9 cellular contexts compared by ENCODE assay signal in the genomic region with DNA sequence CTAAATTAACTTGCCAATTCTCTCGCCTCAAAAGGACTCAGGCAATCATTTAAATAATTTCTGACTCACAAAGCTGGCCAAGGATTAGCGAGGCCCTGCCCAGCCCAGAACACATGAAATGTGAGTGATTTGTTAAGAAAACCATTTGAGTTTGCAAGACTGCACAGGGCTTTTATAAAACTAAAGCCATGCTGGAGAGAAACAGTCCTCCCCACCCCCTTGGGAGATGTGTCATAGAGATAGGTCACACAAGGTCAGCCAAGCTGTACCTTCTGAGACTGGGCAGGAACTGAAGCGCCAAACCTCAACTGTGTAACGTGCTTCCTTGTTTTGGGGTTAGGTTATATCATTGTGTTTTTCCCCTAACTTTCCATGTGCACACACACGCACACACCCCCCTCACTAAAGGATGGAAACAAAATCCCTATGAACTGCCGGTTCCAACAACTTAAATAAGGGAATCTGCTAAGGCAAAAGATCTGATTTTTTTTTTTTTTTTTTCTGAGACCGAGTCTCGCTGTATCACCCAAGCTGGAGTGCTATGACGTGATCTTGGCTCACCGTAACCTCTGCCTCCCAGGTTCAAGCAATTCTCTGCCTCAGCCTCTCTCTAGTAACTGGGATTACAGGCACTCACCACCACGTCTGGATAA. TPM values are rescaled to one million over a fixed set of nuclear protein-coding genes. Genes with fewer than 3 reads are reported as not detected.
DNase-seq lines count a peak whose midpoint lies in the region; ATAC-seq and TF ChIP-seq lines count a peak whose summit lies in the region.
"Had no signal": no experiment of that assay in that cellular context is flagged by ENCODE, and none has a peak within 500 bp of the region (broad histone marks: within the 10 kb centered on the region; RNA-seq: fewer than 3 reads in every experiment).

No MANE protein-coding gene starts in this region.

- DNase-seq in activated T-cell treated with anti-CD3 and anti-CD28 coated beads, Interleukin-2, amount 50 U/mL, for 72 hours = peak; percentile 7 to 29
- no peak for DNase-seq in activated T-cell treated with anti-CD3 and anti-CD28 coated beads, Interleukin-2, amount 50 U/mL, for 1 hour
- DNase-seq in non-pigmented ciliary epithelial cell (ENCODE audit: low read depth) (peak; percentile 41), NCI-H128 (lab: John Stamatoyannopoulos, UW; ENCODE audit: unreplicated experiment) (no peak)
- no peak for DNase-seq in stimulated activated CD4-positive, alpha-beta T cell treated with anti-CD3 and anti-CD28 coated beads, Interleukin-12 subunit alpha, Interleukin-12 subunit beta, amount 100 ng/mL, for 4 hours
- DNase-seq: DND-41 had no signal

- H3K9me3 Mint-ChIP-seq in activated T-cell treated with anti-CD3 and anti-CD28 coated beads, Interleukin-2, amount 50 U/mL, for 72 hours = no peaks in the 10 kb centered on the region

- H3K36me3 Mint-ChIP-seq in activated T-cell treated with anti-CD3 and anti-CD28 coated beads, Interleukin-2, amount 50 U/mL, for 72 hours (ENCODE audit: insufficient read depth in 2 of 2) = no peaks in the 10 kb centered on the region

- H3K4me1 ChIP-seq in OCI-LY3 (ENCODE audit: low read length) = peaks cover 36% of the 10 kb centered on the region

- no peaks in the 10 kb centered on the region for H3K9me3 ChIP-seq in OCI-LY3 (ENCODE audit: insufficient read depth, low read length)

- no peak overlapping the region for H3K27ac Mint-ChIP-seq in activated T-cell treated with anti-CD3 and anti-CD28 coated beads, Interleukin-2, amount 50 U/mL, for 72 hours

- peaks cover 3% of the 10 kb centered on the region for H3K36me3 ChIP-seq in OCI-LY3 (replicated peaks; ENCODE audit: low read depth, low read length)

- H3K9ac ChIP-seq in OCI-LY3 (ENCODE audit: low read length) = peak overlapping the region; percentile 44; the same call in 1 of the 2 replicates

- peaks cover 8% of the 10 kb centered on the region for H3K27me3 Mint-ChIP-seq in activated T-cell treated with anti-CD3 and anti-CD28 coated beads, Interleukin-2, amount 50 U/mL, for 72 hours (ENCODE audit: low read depth)

- peak overlapping the region; percentile 68 for H3K4me2 ChIP-seq in OCI-LY3 (ENCODE audit: low read length)

- H3K4me1 Mint-ChIP-seq in activated T-cell treated with anti-CD3 and anti-CD28 coated beads, Interleukin-2, amount 50 U/mL, for 72 hours (ENCODE audit: low read depth) = peaks cover 9% of the 10 kb centered on the region

- no peak overlapping the region for H3K4me3 Mint-ChIP-seq in activated T-cell treated with anti-CD3 and anti-CD28 coated beads, Interleukin-2, amount 50 U/mL, for 72 hours

- H3K27me3 ChIP-seq in OCI-LY3 (ENCODE audit: low read depth, low read length) = no peaks in the 10 kb centered on the region

- ATAC-seq in activated T-cell treated with anti-CD3 and anti-CD28 coated beads, Interleukin-2, amount 50 U/mL, for 72 hours (replicated peaks in 1 of 2) = peak; percentile 55 to 89
- peak; percentile 94 for ATAC-seq in HG02943 (IDR thresholded peaks at IDR 0.05; ENCODE audit: low read depth, unreplicated experiment)
- peak; percentile 98 for ATAC-seq in esophagus mucosa

- no peaks in the 10 kb centered on the region for H4K20me1 ChIP-seq in OCI-LY3 (ENCODE audit: insufficient read depth, low read length)

- TF ChIP-seq CTCF in OCI-LY3 (IDR thresholded peaks at IDR 0.05; ENCODE audit: low read depth, low read length) = no peak

- peak overlapping the region; percentile 61 for H3K27ac ChIP-seq in OCI-LY3 (ENCODE audit: low read length)

- peak overlapping the region; percentile 61 for H3K4me3 ChIP-seq in OCI-LY3 (ENCODE audit: low read length)

- peak overlapping the region; percentile 34; the same call in 1 of the 2 replicates for H2AFZ ChIP-seq in OCI-LY3 (ENCODE audit: low read depth, low read length)

- no peaks in the 10 kb centered on the region for H3K79me2 ChIP-seq in OCI-LY3 (ENCODE audit: low read length)

RNA-seq across cellular contexts. Expression of gene SPATA12, which starts 8.1 kb away (rescaled TPM):
- not detected for total RNA-seq in activated T-cell treated with anti-CD3 and anti-CD28 coated beads, Interleukin-2, amount 50 U/mL, for 72 hours
- total RNA-seq in esophagus mucosa = not detected

Comparison
In these comparisons a context has a peak if more than half of its experiments do, and no peak if none do; other contexts are left out.
1. DNase-seq: peak in activated T-cell treated with anti-CD3 and anti-CD28 coated beads, Interleukin-2, amount 50 U/mL, for 72 hours (2 of 2) and non-pigmented ciliary epithelial cell (single experiment); none in activated T-cell treated with anti-CD3 and anti-CD28 coated beads, Interleukin-2, amount 50 U/mL, for 1 hour (single experiment), NCI-H128 (single experiment) and stimulated activated CD4-positive, alpha-beta T cell treated with anti-CD3 and anti-CD28 coated beads, Interleukin-12 subunit alpha, Interleukin-12 subunit beta, amount 100 ng/mL, for 4 hours (single experiment).
2. Peak in every context shown above with its lines, with median percentiles within 50 percentile points of each other: ATAC-seq.